ENCODE assay signal across 35 cellular contexts in the genomic region with DNA sequence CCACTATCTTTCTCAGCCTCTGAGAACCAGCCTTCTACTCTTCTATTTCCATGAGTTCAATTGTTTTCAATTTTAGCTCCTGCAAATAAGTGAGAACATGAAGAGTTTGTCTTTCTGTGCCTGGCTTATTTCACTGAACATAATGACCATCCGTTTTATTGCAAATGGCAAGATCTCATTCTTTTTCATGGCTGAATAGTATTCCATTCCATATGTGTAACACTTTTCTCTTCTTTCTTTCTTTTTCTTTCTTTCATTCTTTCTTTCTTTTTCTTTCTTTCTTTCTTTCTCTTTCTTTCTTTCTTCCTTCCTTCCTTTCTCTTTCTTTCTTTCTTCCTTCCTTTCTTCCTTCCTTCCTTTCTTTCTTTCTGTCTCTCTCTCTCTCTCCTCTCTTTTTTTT.
"Had no signal": no experiment of that assay in that cellular context is flagged by ENCODE, and none has a peak within 500 bp of the region (broad histone marks: within the 10 kb centered on the region; RNA-seq: fewer than 3 reads in every experiment).

No MANE protein-coding gene starts in this region.

- H3K36me3 ChIP-seq: MG63 had no signal

- DNase-seq: Karpas-422, Kasumi-1, MG63, MM.1S, MV-4-11, NCI-H1048, NCI-H1092, NCI-H1092 treated with DMSO at 0.1 percent for 48 hours, NCI-H1105, NCI-H1105 treated with DMSO at 0.1 percent for 48 hours, NCI-H1417, NCI-H1417 treated with DMSO at 0.1 percent for 48 hours, NCI-H1436, NCI-H1436 treated with DMSO at 0.1 percent for 48 hours, NCI-H146, NCI-H1694, NCI-H1694 treated with DMSO at 0.1 percent for 48 hours, NCI-H187, NCI-H187 treated with DMSO at 0.1 percent for 48 hours, NCI-H1930, NCI-H2029, NCI-H2029 treated with DMSO at 0.1 percent for 48 hours, NCI-H2081, NCI-H2081 treated with DMSO at 0.1 percent for 48 hours, NCI-H2107, NCI-H2171, NCI-H2171 treated with DMSO at 0.1 percent for 48 hours, NCI-H2227 treated with DMSO at 0.1 percent for 48 hours, NCI-H226, NCI-H345, NCI-H446, NCI-H446 treated with DMSO at 0.1 percent for 48 hours, NCI-H510A, NCI-H510A treated with DMSO at 0.1 percent for 48 hours, NCI-H524 had no signal

- H3K27me3 ChIP-seq: MG63 had no signal

- H3K4me3 ChIP-seq: MG63 had no signal

- H3K9me3 ChIP-seq: MG63 had no signal
